In the genomic region with DNA sequence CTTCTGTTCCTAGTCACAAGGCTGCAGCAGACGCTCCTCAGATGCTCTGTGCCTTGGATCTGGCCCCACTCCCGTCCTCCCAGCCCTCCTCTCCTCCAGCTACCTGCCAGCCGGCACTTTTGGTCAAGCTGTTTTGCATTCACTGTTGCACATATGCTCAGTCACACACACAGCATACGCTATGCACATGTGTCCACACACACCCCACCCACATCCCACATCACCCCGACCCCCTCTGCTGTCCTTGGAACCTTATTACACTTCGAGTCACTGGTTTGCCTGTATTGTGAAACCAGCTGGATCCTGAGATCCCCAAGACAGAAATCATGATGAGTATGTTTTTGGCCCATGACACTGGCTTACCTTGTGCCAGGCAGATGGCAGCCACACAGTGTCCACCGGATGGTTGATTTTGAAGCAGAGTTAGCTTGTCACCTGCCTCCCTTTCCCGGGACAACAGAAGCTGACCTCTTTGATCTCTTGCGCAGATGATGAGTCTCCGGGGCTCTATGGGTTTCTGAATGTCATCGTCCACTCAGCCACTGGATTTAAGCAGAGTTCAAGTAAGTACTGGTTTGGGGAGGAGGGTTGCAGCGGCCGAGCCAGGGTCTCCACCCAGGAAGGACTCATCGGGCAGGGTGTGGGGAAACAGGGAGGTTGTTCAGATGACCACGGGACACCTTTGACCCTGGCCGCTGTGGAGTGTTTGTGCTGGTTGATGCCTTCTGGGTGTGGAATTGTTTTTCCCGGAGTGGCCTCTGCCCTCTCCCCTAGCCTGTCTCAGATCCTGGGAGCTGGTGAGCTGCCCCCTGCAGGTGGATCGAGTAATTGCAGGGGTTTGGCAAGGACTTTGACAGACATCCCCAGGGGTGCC, we compare ENCODE assay signal across 1 cellular context.
A peak's percentile ranks its signal among the peaks of the same experiment; 100 is the strongest.
TF ChIP-seq lines count a peak whose summit lies in the region.

No MANE protein-coding gene starts in this region.

TF ChIP-seq in HepG2, 621 proteins besides CTCF, POLR2A, EP300 and RAD21 (continued from another document and continues in another):
- TF ChIP-seq, protein P1, sequence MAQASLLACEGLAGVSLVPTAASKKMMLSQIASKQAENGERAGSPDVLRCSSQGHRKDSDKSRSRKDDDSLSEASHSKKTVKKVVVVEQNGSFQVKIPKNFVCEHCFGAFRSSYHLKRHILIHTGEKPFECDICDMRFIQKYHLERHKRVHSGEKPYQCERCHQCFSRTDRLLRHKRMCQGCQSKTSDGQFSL (CRISPR knock-in tag; IDR thresholded peaks at IDR 0.05), result no peak
- TF ChIP-seq ZNF264 (CRISPR knock-in tag; IDR thresholded peaks at IDR 0.05), result no peak
- TF ChIP-seq SMARCE1 (IDR thresholded peaks at IDR 0.05; ENCODE audit: borderline replicate concordance), result no peak
- no peak for TF ChIP-seq ATF1 (CRISPR knock-in tag; IDR thresholded peaks at IDR 0.05)
- TF ChIP-seq ZZZ3 (CRISPR knock-in tag; IDR thresholded peaks at IDR 0.05; ENCODE audit: borderline replicate concordance), result no peak
- no peak for TF ChIP-seq GABPA (IDR thresholded peaks at IDR 0.05; ENCODE audit: low read depth, low read length)
- TF ChIP-seq GABPA (CRISPR knock-in tag; IDR thresholded peaks at IDR 0.05; ENCODE audit: low read depth), result no peak
- TF ChIP-seq SALL1 (CRISPR knock-in tag; IDR thresholded peaks at IDR 0.05), result peak; percentile 78; the same call in 1 of the 2 replicates
- no peak for TF ChIP-seq HCFC1 (IDR thresholded peaks at IDR 0.05; ENCODE audit: low read depth, low read length)
- TF ChIP-seq SUZ12 (IDR thresholded peaks at IDR 0.05; ENCODE audit: low read depth, low read length), result no peak
- TF ChIP-seq ZNF552 (CRISPR knock-in tag; IDR thresholded peaks at IDR 0.05; ENCODE audit: borderline replicate concordance), result no peak
- no peak for TF ChIP-seq MED8 (CRISPR knock-in tag; IDR thresholded peaks at IDR 0.05; ENCODE audit: insufficient replicate concordance)
- TF ChIP-seq MAFK (conservative IDR thresholded peaks at IDR 0.05 in 1 of 2, IDR thresholded peaks at IDR 0.05 in 1 of 2; ENCODE audit: low read length in 2 of 2), result no peak
- TF ChIP-seq DNMT3B (CRISPR knock-in tag; conservative IDR thresholded peaks at IDR 0.05), result no peak
- TF ChIP-seq SETDB1 (CRISPR knock-in tag; IDR thresholded peaks at IDR 0.05; ENCODE audit: borderline replicate concordance), result no peak
- TF ChIP-seq SP140L (CRISPR knock-in tag; IDR thresholded peaks at IDR 0.05; ENCODE audit: borderline replicate concordance), result no peak
- TF ChIP-seq ARNT2 (CRISPR knock-in tag; IDR thresholded peaks at IDR 0.05; ENCODE audit: low read depth), result no peak; the same call in 1 of the 2 replicates
- no peak for TF ChIP-seq ATAD3A (CRISPR knock-in tag; IDR thresholded peaks at IDR 0.05)
- peak; percentile 45; the same call in 1 of the 2 replicates for TF ChIP-seq ELF3 (CRISPR knock-in tag; IDR thresholded peaks at IDR 0.05)
- TF ChIP-seq, protein P2, sequence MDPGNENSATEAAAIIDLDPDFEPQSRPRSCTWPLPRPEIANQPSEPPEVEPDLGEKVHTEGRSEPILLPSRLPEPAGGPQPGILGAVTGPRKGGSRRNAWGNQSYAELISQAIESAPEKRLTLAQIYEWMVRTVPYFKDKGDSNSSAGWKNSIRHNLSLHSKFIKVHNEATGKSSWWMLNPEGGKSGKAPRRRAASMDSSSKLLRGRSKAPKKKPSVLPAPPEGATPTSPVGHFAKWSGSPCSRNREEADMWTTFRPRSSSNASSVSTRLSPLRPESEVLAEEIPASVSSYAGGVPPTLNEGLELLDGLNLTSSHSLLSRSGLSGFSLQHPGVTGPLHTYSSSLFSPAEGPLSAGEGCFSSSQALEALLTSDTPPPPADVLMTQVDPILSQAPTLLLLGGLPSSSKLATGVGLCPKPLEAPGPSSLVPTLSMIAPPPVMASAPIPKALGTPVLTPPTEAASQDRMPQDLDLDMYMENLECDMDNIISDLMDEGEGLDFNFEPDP (CRISPR knock-in tag; conservative IDR thresholded peaks at IDR 0.05), result no peak
- TF ChIP-seq KLF12 (CRISPR knock-in tag; IDR thresholded peaks at IDR 0.05; ENCODE audit: borderline replicate concordance), result no peak
- TF ChIP-seq SMAD1 (CRISPR knock-in tag; IDR thresholded peaks at IDR 0.05; ENCODE audit: borderline replicate concordance, low read depth), result no peak
- TF ChIP-seq, protein P3, sequence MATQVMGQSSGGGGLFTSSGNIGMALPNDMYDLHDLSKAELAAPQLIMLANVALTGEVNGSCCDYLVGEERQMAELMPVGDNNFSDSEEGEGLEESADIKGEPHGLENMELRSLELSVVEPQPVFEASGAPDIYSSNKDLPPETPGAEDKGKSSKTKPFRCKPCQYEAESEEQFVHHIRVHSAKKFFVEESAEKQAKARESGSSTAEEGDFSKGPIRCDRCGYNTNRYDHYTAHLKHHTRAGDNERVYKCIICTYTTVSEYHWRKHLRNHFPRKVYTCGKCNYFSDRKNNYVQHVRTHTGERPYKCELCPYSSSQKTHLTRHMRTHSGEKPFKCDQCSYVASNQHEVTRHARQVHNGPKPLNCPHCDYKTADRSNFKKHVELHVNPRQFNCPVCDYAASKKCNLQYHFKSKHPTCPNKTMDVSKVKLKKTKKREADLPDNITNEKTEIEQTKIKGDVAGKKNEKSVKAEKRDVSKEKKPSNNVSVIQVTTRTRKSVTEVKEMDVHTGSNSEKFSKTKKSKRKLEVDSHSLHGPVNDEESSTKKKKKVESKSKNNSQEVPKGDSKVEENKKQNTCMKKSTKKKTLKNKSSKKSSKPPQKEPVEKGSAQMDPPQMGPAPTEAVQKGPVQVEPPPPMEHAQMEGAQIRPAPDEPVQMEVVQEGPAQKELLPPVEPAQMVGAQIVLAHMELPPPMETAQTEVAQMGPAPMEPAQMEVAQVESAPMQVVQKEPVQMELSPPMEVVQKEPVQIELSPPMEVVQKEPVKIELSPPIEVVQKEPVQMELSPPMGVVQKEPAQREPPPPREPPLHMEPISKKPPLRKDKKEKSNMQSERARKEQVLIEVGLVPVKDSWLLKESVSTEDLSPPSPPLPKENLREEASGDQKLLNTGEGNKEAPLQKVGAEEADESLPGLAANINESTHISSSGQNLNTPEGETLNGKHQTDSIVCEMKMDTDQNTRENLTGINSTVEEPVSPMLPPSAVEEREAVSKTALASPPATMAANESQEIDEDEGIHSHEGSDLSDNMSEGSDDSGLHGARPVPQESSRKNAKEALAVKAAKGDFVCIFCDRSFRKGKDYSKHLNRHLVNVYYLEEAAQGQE (IDR thresholded peaks at IDR 0.05; ENCODE audit: borderline replicate concordance in 1 of 2, low read depth in 1 of 2, low read length in 2 of 2), result no peak
- no peak for TF ChIP-seq XBP1 (CRISPR knock-in tag; IDR thresholded peaks at IDR 0.05)
- TF ChIP-seq RCOR2 (CRISPR knock-in tag; IDR thresholded peaks at IDR 0.05), result no peak
- TF ChIP-seq ZNF180 (CRISPR knock-in tag; IDR thresholded peaks at IDR 0.05; ENCODE audit: borderline replicate concordance, low read depth), result no peak
- no peak for TF ChIP-seq KLF13 (CRISPR knock-in tag; IDR thresholded peaks at IDR 0.05)
- TF ChIP-seq, protein P4, sequence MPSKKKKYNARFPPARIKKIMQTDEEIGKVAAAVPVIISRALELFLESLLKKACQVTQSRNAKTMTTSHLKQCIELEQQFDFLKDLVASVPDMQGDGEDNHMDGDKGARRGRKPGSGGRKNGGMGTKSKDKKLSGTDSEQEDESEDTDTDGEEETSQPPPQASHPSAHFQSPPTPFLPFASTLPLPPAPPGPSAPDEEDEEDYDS (CRISPR knock-in tag; IDR thresholded peaks at IDR 0.05), result 0 out of 2 replicates have a peak, but pooled peaks have one; percentile 11
- TF ChIP-seq, protein P5, sequence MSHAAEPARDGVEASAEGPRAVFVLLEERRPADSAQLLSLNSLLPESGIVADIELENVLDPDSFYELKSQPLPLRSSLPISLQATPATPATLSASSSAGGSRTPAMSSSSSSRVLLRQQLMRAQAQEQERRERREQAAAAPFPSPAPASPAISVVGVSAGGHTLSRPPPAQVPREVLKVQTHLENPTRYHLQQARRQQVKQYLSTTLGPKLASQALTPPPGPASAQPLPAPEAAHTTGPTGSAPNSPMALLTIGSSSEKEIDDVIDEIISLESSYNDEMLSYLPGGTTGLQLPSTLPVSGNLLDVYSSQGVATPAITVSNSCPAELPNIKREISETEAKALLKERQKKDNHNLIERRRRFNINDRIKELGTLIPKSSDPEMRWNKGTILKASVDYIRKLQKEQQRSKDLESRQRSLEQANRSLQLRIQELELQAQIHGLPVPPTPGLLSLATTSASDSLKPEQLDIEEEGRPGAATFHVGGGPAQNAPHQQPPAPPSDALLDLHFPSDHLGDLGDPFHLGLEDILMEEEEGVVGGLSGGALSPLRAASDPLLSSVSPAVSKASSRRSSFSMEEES (CRISPR knock-in tag; IDR thresholded peaks at IDR 0.05), result peak; percentile 9; the same call in 1 of the 2 replicates
- TF ChIP-seq TBX3 (IDR thresholded peaks at IDR 0.05; ENCODE audit: borderline replicate concordance), result no peak
- no peak for TF ChIP-seq ZNF367 (CRISPR knock-in tag; IDR thresholded peaks at IDR 0.05; ENCODE audit: borderline replicate concordance)
- TF ChIP-seq SOX6 (IDR thresholded peaks at IDR 0.05), result no peak
- TF ChIP-seq SOX6 (CRISPR knock-in tag; IDR thresholded peaks at IDR 0.05), result peak; percentile 71
- TF ChIP-seq PHF5A (CRISPR knock-in tag; IDR thresholded peaks at IDR 0.05; ENCODE audit: low read depth, unreplicated experiment), result no peak
- TF ChIP-seq ZFP1 (CRISPR knock-in tag; IDR thresholded peaks at IDR 0.05), result no peak
- TF ChIP-seq ATRX (CRISPR knock-in tag; IDR thresholded peaks at IDR 0.05; ENCODE audit: borderline replicate concordance), result no peak
- TF ChIP-seq, protein P6, sequence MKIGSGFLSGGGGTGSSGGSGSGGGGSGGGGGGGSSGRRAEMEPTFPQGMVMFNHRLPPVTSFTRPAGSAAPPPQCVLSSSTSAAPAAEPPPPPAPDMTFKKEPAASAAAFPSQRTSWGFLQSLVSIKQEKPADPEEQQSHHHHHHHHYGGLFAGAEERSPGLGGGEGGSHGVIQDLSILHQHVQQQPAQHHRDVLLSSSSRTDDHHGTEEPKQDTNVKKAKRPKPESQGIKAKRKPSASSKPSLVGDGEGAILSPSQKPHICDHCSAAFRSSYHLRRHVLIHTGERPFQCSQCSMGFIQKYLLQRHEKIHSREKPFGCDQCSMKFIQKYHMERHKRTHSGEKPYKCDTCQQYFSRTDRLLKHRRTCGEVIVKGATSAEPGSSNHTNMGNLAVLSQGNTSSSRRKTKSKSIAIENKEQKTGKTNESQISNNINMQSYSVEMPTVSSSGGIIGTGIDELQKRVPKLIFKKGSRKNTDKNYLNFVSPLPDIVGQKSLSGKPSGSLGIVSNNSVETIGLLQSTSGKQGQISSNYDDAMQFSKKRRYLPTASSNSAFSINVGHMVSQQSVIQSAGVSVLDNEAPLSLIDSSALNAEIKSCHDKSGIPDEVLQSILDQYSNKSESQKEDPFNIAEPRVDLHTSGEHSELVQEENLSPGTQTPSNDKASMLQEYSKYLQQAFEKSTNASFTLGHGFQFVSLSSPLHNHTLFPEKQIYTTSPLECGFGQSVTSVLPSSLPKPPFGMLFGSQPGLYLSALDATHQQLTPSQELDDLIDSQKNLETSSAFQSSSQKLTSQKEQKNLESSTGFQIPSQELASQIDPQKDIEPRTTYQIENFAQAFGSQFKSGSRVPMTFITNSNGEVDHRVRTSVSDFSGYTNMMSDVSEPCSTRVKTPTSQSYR (CRISPR knock-in tag; IDR thresholded peaks at IDR 0.05; ENCODE audit: borderline replicate concordance), result no peak
- TF ChIP-seq GLI4 (CRISPR knock-in tag; IDR thresholded peaks at IDR 0.05; ENCODE audit: borderline replicate concordance), result no peak
- TF ChIP-seq CHD4 (IDR thresholded peaks at IDR 0.05; ENCODE audit: borderline replicate concordance, low read length), result no peak
- 0 out of 2 replicates have a peak, but pooled peaks have one; percentile 45 for TF ChIP-seq ZNF558 (CRISPR knock-in tag; IDR thresholded peaks at IDR 0.05; ENCODE audit: borderline replicate concordance)
- TF ChIP-seq ZNF879 (CRISPR knock-in tag; IDR thresholded peaks at IDR 0.05), result no peak
- TF ChIP-seq GATA4 (IDR thresholded peaks at IDR 0.05; ENCODE audit: borderline replicate concordance, low read depth), result no peak
- 0 out of 2 replicates have a peak, but pooled peaks have one; percentile 62 for TF ChIP-seq ZNF260 (CRISPR knock-in tag; IDR thresholded peaks at IDR 0.05; ENCODE audit: borderline replicate concordance, low read depth)
- no peak for TF ChIP-seq ZNF775 (CRISPR knock-in tag; IDR thresholded peaks at IDR 0.05; ENCODE audit: borderline replicate concordance)
- no peak for TF ChIP-seq HMGA1 (CRISPR knock-in tag; conservative IDR thresholded peaks at IDR 0.05)
- TF ChIP-seq ZNF10 (CRISPR knock-in tag; IDR thresholded peaks at IDR 0.05; ENCODE audit: borderline replicate concordance, low read depth), result no peak
- TF ChIP-seq REL (CRISPR knock-in tag; conservative IDR thresholded peaks at IDR 0.05), result no peak
- no peak for TF ChIP-seq MEF2D (CRISPR knock-in tag; IDR thresholded peaks at IDR 0.05)
- no peak for TF ChIP-seq AGO1 (IDR thresholded peaks at IDR 0.05; ENCODE audit: low read depth, low read length, poor library complexity, severe bottlenecking)
- TF ChIP-seq ZNF672 (CRISPR knock-in tag; IDR thresholded peaks at IDR 0.05), result no peak
- TF ChIP-seq KDM2A (CRISPR knock-in tag; IDR thresholded peaks at IDR 0.05; ENCODE audit: borderline replicate concordance, low read depth), result no peak
- TF ChIP-seq LCORL (IDR thresholded peaks at IDR 0.05), result no peak
- no peak; the same call in 1 of the 2 replicates for TF ChIP-seq LCORL (CRISPR knock-in tag; IDR thresholded peaks at IDR 0.05)
- TF ChIP-seq, protein P7, sequence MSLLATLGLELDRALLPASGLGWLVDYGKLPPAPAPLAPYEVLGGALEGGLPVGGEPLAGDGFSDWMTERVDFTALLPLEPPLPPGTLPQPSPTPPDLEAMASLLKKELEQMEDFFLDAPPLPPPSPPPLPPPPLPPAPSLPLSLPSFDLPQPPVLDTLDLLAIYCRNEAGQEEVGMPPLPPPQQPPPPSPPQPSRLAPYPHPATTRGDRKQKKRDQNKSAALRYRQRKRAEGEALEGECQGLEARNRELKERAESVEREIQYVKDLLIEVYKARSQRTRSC (CRISPR knock-in tag; IDR thresholded peaks at IDR 0.05; ENCODE audit: low read depth), result no peak
- TF ChIP-seq, protein P8, sequence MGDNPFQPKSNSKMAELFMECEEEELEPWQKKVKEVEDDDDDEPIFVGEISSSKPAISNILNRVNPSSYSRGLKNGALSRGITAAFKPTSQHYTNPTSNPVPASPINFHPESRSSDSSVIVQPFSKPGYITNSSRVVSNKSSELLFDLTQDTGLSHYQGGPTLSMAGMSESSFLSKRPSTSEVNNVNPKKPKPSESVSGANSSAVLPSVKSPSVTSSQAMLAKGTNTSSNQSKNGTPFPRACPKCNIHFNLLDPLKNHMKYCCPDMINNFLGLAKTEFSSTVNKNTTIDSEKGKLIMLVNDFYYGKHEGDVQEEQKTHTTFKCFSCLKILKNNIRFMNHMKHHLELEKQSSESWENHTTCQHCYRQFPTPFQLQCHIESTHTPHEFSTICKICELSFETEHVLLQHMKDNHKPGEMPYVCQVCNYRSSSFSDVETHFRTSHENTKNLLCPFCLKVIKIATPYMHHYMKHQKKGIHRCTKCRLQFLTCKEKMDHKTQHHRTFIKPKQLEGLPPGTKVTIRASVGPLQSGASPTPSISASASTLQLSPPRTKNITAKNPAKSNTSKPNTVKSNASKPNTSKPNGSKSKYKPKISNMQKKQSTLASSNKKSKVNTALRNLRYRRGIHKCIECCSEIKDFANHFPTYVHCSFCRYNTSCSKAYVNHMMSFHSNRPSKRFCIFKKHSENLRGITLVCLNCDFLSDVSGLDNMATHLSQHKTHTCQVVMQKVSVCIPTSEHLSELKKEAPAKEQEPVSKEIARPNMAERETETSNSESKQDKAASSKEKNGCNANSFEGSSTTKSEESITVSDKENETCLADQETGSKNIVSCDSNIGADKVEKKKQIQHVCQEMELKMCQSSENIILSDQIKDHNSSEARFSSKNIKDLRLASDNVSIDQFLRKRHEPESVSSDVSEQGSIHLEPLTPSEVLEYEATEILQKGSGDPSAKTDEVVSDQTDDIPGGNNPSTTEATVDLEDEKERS (CRISPR knock-in tag; IDR thresholded peaks at IDR 0.05), result peak; percentile 58; the same call in 1 of the 2 replicates
- no peak for TF ChIP-seq ZNF484 (CRISPR knock-in tag; IDR thresholded peaks at IDR 0.05; ENCODE audit: borderline replicate concordance, low read depth)
